10 cellular contexts compared by ENCODE assay signal in genomic region chr17:82876149-82876548, GRCh38. TPM values are rescaled to one million over a fixed set of nuclear protein-coding genes. Genes with fewer than 3 reads are reported as not detected.
DNase-seq lines count a peak whose midpoint lies in the region; ATAC-seq and TF ChIP-seq lines count a peak whose summit lies in the region.
"Had no signal": no experiment of that assay in that cellular context is flagged by ENCODE, and none has a peak within 500 bp of the region (broad histone marks: within the 10 kb centered on the region; RNA-seq: fewer than 3 reads in every experiment).

No MANE protein-coding gene starts in this region.

- H3K4me1 ChIP-seq in HUES6 (ENCODE audit: control insufficient read depth, insufficient read depth, low read length) (peaks cover 27% of the 10 kb centered on the region), adipocyte (ENCODE audit: control insufficient read depth, insufficient read depth, low read length) (peaks cover 18% of the 10 kb centered on the region), spleen (peaks cover 6 to 95% (median 52%) of the 10 kb centered on the region in 6 donors)

- ATAC-seq in left ventricle myocardium superior (peak; percentile 9), GM19351 (IDR thresholded peaks at IDR 0.05; ENCODE audit: unreplicated experiment) (no peak)

- H3K9me3 ChIP-seq in HUES6 (ENCODE audit: control insufficient read depth, insufficient read depth, low read depth, low read length) (no peaks in the 10 kb centered on the region), adipocyte (ENCODE audit: control insufficient read depth, low read length) (no peaks in the 10 kb centered on the region), spleen (no peaks in the 10 kb centered on the region)

- WGBS in spleen, 5 donors = 42 to 65% (median 64%) methylated on average over 18 of the region's 18 CpGs

- H3K27me3 ChIP-seq in HUES6 (ENCODE audit: control insufficient read depth, insufficient read depth, low read length) (no peaks in the 10 kb centered on the region), adipocyte (replicated peaks; ENCODE audit: control insufficient read depth, insufficient read depth, low read length) (no peaks in the 10 kb centered on the region), spleen (replicated peaks in 1 of 7) (no peaks in the 10 kb centered on the region)

- H3K4me3 ChIP-seq in HUES6 (ENCODE audit: low read depth, low read length) = no peak overlapping the region
- H3K4me3 ChIP-seq in adipocyte (ENCODE audit: low read length) = peak overlapping the region; percentile 5
- no peak overlapping the region for H3K4me3 ChIP-seq in spleen

- H3K27ac ChIP-seq in HUES6 (ENCODE audit: low read depth, low read length) (no peak overlapping the region), spleen (peak overlapping the region in 5 of 8 donors; percentile 15 to 64 (median 35))

- TF ChIP-seq POLR2A in spleen (IDR thresholded peaks at IDR 0.05) = no peak

- no peak for TF ChIP-seq CTCF in spleen (IDR thresholded peaks at IDR 0.05 in 8 of 11, conservative IDR thresholded peaks at IDR 0.05 in 3 of 11)

- DNase-seq in adipocyte (ENCODE audit: low read depth) (no peak), left ventricle myocardium superior (peak; percentile 30), spleen (no peak), NCI-H524 (lab: John Stamatoyannopoulos, UW) (no peak)
- no peak for DNase-seq in stimulated activated naive CD4-positive, alpha-beta T cell (lab: John Stamatoyannopoulos, UW)
- DNase-seq in activated CD4-positive, alpha-beta T cell treated with anti-CD3 and anti-CD28 coated beads, Interleukin-2, amount 50 U/mL, for 1 hour = no peak

- H3K36me3 ChIP-seq in HUES6 (ENCODE audit: control insufficient read depth, insufficient read depth, low read length) (peaks cover 27% of the 10 kb centered on the region), adipocyte (ENCODE audit: control insufficient read depth, insufficient read depth, low read length, severe bottlenecking) (peaks cover 11% of the 10 kb centered on the region), spleen (peaks cover 0 to 44% (median 13%) of the 10 kb centered on the region in 6 donors)

- H3K9ac ChIP-seq in HUES6 (ENCODE audit: low read length) = peak overlapping the region; percentile 24
- peak overlapping the region; percentile 54 for H3K9ac ChIP-seq in adipocyte (ENCODE audit: low read length)

- intact Hi-C loops in left ventricle myocardium superior (cut with micrococcal nuclease) (no loop called here), spleen (cut with DNase I; ENCODE audit: low total_unique reads) (no loop called here)

RNA-seq across cellular contexts. Expression of gene ZNF750, which starts 36.3 kb away (rescaled TPM):
- total RNA-seq in left ventricle myocardium superior (0.15 TPM), spleen (under 1 TPM in 2 of 7 donors, not detected in 5; 0.12 to 0.13 TPM)
- polyA plus RNA-seq in spleen = under 1 TPM; 0.05 to 0.16 (median 0.15) TPM
- total RNA-seq: M059J; T-helper 1 cell treated with Interleukin-12 subunit alpha and Interleukin-12 subunit beta and Interleukin-4 antibody, amounts not matched to agents 30 ng/mL and 1 ng/mL, for 36 hours had no signal
